22 cellular contexts compared by ENCODE assay signal in genomic region chr4:4504783-4505182, GRCh38.
"Had no signal": no experiment of that assay in that cellular context is flagged by ENCODE, and none has a peak within 500 bp of the region (broad histone marks: within the 10 kb centered on the region; RNA-seq: fewer than 3 reads in every experiment).

No MANE protein-coding gene starts in this region.

- H3K4me3 Mint-ChIP-seq: IgD-negative memory B cell had no signal

- H3K9me3 ChIP-seq: MG63, SJSA1 had no signal

- H3K27ac Mint-ChIP-seq: IgD-negative memory B cell had no signal

- H3K27ac ChIP-seq: SJSA1, SK-N-MC had no signal

- H3K36me3 ChIP-seq: SJSA1 had no signal

- H3K9me3 Mint-ChIP-seq: IgD-negative memory B cell had no signal

- H3K27me3 ChIP-seq: MG63, SJSA1 had no signal

- H3K27me3 Mint-ChIP-seq: IgD-negative memory B cell had no signal

- H3K4me3 ChIP-seq: MG63, SJSA1, SK-N-MC had no signal

- DNase-seq: Karpas-422, KG1, MG63, NCI-H1092, NCI-H1105 treated with DMSO at 0.1 percent for 48 hours, NCI-H1417 treated with DMSO at 0.1 percent for 48 hours, NCI-H146, NCI-H1694 treated with DMSO at 0.1 percent for 48 hours, NCI-H1930, NCI-H2081, NCI-H2107, NCI-H226, NCI-H446, NCI-H510A, NCI-H524 treated with DMSO at 0.1 percent for 48 hours, NCI-H774, Right ventricle myocardium superior, RPMI8226, SIG-M5 had no signal
